1 cellular context compared by ENCODE assay signal in the genomic region with DNA sequence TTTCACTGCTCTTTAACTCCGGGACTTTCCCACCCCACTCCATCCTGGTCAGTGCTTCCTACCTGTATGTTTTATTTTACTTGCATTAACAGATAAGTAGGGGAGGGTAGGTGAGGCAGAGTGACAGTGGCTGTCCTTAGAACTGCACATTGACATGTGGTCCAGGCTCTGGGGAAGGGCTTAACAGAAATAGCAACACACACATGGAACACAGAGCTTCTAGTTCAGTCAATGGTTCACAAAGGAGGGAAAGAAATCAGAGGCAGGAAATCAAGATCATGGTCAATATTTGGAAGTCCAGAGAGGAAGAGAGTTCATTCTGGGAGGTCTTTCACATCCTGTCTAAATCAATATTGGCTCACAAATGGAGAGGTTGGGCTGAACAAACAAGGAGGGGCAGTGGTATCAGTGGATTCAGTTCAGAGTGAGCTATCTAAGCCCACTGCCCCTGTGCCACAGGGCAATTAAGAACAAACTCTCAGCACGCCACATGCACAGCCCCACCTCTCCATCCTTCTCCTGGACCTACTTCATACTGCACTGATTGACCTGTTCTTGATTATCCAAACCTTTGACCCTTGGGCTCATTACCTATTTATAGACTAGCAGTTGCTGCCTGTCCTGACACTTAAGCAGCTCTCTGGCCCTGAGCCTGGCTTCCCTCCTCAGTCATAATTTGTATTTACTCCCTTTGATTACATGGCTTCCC.
TF ChIP-seq lines count a peak whose summit lies in the region.

No MANE protein-coding gene starts in this region.

TF ChIP-seq in HepG2, 621 proteins besides CTCF, POLR2A, EP300 and RAD21 (continued from another document and continues in another):
- TF ChIP-seq, protein P1, sequence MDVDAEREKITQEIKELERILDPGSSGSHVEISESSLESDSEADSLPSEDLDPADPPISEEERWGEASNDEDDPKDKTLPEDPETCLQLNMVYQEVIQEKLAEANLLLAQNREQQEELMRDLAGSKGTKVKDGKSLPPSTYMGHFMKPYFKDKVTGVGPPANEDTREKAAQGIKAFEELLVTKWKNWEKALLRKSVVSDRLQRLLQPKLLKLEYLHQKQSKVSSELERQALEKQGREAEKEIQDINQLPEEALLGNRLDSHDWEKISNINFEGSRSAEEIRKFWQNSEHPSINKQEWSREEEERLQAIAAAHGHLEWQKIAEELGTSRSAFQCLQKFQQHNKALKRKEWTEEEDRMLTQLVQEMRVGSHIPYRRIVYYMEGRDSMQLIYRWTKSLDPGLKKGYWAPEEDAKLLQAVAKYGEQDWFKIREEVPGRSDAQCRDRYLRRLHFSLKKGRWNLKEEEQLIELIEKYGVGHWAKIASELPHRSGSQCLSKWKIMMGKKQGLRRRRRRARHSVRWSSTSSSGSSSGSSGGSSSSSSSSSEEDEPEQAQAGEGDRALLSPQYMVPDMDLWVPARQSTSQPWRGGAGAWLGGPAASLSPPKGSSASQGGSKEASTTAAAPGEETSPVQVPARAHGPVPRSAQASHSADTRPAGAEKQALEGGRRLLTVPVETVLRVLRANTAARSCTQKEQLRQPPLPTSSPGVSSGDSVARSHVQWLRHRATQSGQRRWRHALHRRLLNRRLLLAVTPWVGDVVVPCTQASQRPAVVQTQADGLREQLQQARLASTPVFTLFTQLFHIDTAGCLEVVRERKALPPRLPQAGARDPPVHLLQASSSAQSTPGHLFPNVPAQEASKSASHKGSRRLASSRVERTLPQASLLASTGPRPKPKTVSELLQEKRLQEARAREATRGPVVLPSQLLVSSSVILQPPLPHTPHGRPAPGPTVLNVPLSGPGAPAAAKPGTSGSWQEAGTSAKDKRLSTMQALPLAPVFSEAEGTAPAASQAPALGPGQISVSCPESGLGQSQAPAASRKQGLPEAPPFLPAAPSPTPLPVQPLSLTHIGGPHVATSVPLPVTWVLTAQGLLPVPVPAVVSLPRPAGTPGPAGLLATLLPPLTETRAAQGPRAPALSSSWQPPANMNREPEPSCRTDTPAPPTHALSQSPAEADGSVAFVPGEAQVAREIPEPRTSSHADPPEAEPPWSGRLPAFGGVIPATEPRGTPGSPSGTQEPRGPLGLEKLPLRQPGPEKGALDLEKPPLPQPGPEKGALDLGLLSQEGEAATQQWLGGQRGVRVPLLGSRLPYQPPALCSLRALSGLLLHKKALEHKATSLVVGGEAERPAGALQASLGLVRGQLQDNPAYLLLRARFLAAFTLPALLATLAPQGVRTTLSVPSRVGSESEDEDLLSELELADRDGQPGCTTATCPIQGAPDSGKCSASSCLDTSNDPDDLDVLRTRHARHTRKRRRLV (CRISPR knock-in tag; IDR thresholded peaks at IDR 0.05) = peak; percentile 80; the same call in 1 of the 2 replicates
- TF ChIP-seq SMARCC2 (IDR thresholded peaks at IDR 0.05) (0 out of 2 replicates have a peak, but pooled peaks have one; percentile 31), ZNF557 (CRISPR knock-in tag; IDR thresholded peaks at IDR 0.05) (peak; percentile 66; the same call in 1 of the 2 replicates), DBP (CRISPR knock-in tag; IDR thresholded peaks at IDR 0.05; ENCODE audit: not compliant biosample characterization) (no peak), ETV5 (CRISPR knock-in tag; IDR thresholded peaks at IDR 0.05; ENCODE audit: borderline replicate concordance) (peak; percentile 99), GTF3A (CRISPR knock-in tag; conservative IDR thresholded peaks at IDR 0.05) (no peak), RBM22 (optimal IDR thresholded peaks at IDR 0.05; ENCODE audit: low read length) (no peak), PRDM4 (CRISPR knock-in tag; IDR thresholded peaks at IDR 0.05; ENCODE audit: borderline replicate concordance) (no peak), GLI4 (CRISPR knock-in tag; IDR thresholded peaks at IDR 0.05; ENCODE audit: borderline replicate concordance) (no peak), SSRP1 (CRISPR knock-in tag; IDR thresholded peaks at IDR 0.05) (peak; percentile 50; the same call in 1 of the 2 replicates), NFYC (CRISPR knock-in tag; IDR thresholded peaks at IDR 0.05) (no peak), ZNF232 (CRISPR knock-in tag; IDR thresholded peaks at IDR 0.05; ENCODE audit: borderline replicate concordance) (peak; percentile 96), NR2F6 (IDR thresholded peaks at IDR 0.05) (peak; percentile 97), NR2F6 (CRISPR knock-in tag; IDR thresholded peaks at IDR 0.05) (peak; percentile 95), NAIF1 (CRISPR knock-in tag; IDR thresholded peaks at IDR 0.05; ENCODE audit: borderline replicate concordance) (no peak), KAT8 (CRISPR knock-in tag; IDR thresholded peaks at IDR 0.05) (peak; percentile 75), TBP (CRISPR knock-in tag; IDR thresholded peaks at IDR 0.05) (no peak), TSC22D2 (CRISPR knock-in tag; IDR thresholded peaks at IDR 0.05; ENCODE audit: borderline replicate concordance) (no peak), ZNF430 (CRISPR knock-in tag; IDR thresholded peaks at IDR 0.05) (peak; percentile 62; the same call in 1 of the 2 replicates), GMEB1 (CRISPR knock-in tag; IDR thresholded peaks at IDR 0.05; ENCODE audit: borderline replicate concordance) (peak; percentile 15; the same call in 1 of the 2 replicates), ZKSCAN8 (CRISPR knock-in tag; IDR thresholded peaks at IDR 0.05; ENCODE audit: borderline replicate concordance) (peak; percentile 46; the same call in 1 of the 2 replicates), KDM3A (CRISPR knock-in tag; IDR thresholded peaks at IDR 0.05; ENCODE audit: low read depth) (peak; percentile 82; the same call in 1 of the 2 replicates), MNT (IDR thresholded peaks at IDR 0.05) (peak; percentile 73)
- TF ChIP-seq, protein P2, sequence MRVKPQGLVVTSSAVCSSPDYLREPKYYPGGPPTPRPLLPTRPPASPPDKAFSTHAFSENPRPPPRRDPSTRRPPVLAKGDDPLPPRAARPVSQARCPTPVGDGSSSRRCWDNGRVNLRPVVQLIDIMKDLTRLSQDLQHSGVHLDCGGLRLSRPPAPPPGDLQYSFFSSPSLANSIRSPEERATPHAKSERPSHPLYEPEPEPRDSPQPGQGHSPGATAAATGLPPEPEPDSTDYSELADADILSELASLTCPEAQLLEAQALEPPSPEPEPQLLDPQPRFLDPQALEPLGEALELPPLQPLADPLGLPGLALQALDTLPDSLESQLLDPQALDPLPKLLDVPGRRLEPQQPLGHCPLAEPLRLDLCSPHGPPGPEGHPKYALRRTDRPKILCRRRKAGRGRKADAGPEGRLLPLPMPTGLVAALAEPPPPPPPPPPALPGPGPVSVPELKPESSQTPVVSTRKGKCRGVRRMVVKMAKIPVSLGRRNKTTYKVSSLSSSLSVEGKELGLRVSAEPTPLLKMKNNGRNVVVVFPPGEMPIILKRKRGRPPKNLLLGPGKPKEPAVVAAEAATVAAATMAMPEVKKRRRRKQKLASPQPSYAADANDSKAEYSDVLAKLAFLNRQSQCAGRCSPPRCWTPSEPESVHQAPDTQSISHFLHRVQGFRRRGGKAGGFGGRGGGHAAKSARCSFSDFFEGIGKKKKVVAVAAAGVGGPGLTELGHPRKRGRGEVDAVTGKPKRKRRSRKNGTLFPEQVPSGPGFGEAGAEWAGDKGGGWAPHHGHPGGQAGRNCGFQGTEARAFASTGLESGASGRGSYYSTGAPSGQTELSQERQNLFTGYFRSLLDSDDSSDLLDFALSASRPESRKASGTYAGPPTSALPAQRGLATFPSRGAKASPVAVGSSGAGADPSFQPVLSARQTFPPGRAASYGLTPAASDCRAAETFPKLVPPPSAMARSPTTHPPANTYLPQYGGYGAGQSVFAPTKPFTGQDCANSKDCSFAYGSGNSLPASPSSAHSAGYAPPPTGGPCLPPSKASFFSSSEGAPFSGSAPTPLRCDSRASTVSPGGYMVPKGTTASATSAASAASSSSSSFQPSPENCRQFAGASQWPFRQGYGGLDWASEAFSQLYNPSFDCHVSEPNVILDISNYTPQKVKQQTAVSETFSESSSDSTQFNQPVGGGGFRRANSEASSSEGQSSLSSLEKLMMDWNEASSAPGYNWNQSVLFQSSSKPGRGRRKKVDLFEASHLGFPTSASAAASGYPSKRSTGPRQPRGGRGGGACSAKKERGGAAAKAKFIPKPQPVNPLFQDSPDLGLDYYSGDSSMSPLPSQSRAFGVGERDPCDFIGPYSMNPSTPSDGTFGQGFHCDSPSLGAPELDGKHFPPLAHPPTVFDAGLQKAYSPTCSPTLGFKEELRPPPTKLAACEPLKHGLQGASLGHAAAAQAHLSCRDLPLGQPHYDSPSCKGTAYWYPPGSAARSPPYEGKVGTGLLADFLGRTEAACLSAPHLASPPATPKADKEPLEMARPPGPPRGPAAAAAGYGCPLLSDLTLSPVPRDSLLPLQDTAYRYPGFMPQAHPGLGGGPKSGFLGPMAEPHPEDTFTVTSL (CRISPR knock-in tag; IDR thresholded peaks at IDR 0.05; ENCODE audit: borderline replicate concordance) = peak; percentile 93
- TF ChIP-seq, protein P3, sequence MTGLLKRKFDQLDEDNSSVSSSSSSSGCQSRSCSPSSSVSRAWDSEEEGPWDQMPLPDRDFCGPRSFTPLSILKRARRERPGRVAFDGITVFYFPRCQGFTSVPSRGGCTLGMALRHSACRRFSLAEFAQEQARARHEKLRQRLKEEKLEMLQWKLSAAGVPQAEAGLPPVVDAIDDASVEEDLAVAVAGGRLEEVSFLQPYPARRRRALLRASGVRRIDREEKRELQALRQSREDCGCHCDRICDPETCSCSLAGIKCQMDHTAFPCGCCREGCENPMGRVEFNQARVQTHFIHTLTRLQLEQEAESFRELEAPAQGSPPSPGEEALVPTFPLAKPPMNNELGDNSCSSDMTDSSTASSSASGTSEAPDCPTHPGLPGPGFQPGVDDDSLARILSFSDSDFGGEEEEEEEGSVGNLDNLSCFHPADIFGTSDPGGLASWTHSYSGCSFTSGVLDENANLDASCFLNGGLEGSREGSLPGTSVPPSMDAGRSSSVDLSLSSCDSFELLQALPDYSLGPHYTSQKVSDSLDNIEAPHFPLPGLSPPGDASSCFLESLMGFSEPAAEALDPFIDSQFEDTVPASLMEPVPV (CRISPR knock-in tag; IDR thresholded peaks at IDR 0.05) = peak; percentile 19; the same call in 1 of the 2 replicates
- TF ChIP-seq, protein P4, sequence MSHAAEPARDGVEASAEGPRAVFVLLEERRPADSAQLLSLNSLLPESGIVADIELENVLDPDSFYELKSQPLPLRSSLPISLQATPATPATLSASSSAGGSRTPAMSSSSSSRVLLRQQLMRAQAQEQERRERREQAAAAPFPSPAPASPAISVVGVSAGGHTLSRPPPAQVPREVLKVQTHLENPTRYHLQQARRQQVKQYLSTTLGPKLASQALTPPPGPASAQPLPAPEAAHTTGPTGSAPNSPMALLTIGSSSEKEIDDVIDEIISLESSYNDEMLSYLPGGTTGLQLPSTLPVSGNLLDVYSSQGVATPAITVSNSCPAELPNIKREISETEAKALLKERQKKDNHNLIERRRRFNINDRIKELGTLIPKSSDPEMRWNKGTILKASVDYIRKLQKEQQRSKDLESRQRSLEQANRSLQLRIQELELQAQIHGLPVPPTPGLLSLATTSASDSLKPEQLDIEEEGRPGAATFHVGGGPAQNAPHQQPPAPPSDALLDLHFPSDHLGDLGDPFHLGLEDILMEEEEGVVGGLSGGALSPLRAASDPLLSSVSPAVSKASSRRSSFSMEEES (CRISPR knock-in tag; IDR thresholded peaks at IDR 0.05) = peak; percentile 67; the same call in 1 of the 2 replicates
- TF ChIP-seq, protein P5, sequence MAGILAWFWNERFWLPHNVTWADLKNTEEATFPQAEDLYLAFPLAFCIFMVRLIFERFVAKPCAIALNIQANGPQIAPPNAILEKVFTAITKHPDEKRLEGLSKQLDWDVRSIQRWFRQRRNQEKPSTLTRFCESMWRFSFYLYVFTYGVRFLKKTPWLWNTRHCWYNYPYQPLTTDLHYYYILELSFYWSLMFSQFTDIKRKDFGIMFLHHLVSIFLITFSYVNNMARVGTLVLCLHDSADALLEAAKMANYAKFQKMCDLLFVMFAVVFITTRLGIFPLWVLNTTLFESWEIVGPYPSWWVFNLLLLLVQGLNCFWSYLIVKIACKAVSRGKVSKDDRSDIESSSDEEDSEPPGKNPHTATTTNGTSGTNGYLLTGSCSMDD (CRISPR knock-in tag; IDR thresholded peaks at IDR 0.05) = no peak
